ENCODE assay signal across 14 cellular contexts in the genomic region with DNA sequence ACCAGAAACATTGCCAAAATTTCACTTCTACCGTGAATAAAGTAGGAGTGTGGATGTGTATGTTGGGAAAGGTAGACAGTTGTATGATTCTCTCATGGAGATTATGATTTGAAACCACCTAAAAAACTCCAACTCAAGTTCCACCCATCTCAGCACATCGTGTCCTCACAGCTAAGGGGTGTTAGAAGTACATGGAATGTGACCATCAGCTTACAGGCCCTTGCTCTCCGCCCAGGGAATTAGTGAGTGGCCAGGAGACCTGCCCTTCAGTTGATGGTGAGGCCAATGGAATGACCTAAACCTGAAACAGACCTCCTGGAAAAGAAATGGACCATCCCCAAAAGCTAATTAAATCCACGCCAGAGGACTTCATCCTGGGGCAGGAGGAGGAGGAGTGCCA. TPM values are rescaled to one million over a fixed set of nuclear protein-coding genes. Genes with fewer than 3 reads are reported as not detected.
A peak's percentile ranks its signal among the peaks of the same experiment; 100 is the strongest.
DNase-seq lines count a peak whose midpoint lies in the region; FAIRE-seq and TF ChIP-seq lines count a peak whose summit lies in the region.
"Had no signal": no experiment of that assay in that cellular context is flagged by ENCODE, and none has a peak within 500 bp of the region (broad histone marks: within the 10 kb centered on the region; RNA-seq: fewer than 3 reads in every experiment).

No MANE protein-coding gene starts in this region.

- H3K79me2 ChIP-seq in keratinocyte (ENCODE audit: control insufficient read depth, insufficient read depth, low read length) = no peaks in the 10 kb centered on the region
- H3K79me2 ChIP-seq in PC-9 (ENCODE audit: low read depth) = no peaks in the 10 kb centered on the region

- peak overlapping the region in 2 of 59 donors; percentile 3 to 5 for H3K27ac ChIP-seq in dorsolateral prefrontal cortex
- no peak overlapping the region for H3K27ac ChIP-seq in keratinocyte (ENCODE audit: control insufficient read depth, insufficient read depth, low read length)
- H3K27ac ChIP-seq in PC-9 = no peak overlapping the region
- H3K27ac ChIP-seq: neutrophil had no signal

- no peak overlapping the region for H3K9ac ChIP-seq in keratinocyte (ENCODE audit: control insufficient read depth, extremely low read depth, insufficient read depth, low read length)

- dilution Hi-C loops in keratinocyte (cut with MboI; ENCODE audit: extremely low pct_ligation_motif_present, low sequenced_read_pairs) = no loop called here

- no peaks in the 10 kb centered on the region for H3F3A ChIP-seq in PC-9 (ENCODE audit: insufficient read depth, low read depth)

- H3K4me1 ChIP-seq in keratinocyte (ENCODE audit: control insufficient read depth, extremely low read depth, insufficient read depth, low read length) (peaks cover 16% of the 10 kb centered on the region), PC-9 (replicated peaks; ENCODE audit: insufficient read depth) (no peaks in the 10 kb centered on the region)

- peak; percentile 37 for DNase-seq in H7
- no peak for DNase-seq in dorsolateral prefrontal cortex
- no peak for DNase-seq in keratinocyte (ENCODE audit: low read depth, low spot score)
- no peak for DNase-seq in skeletal muscle cell (ENCODE audit: low read depth)
- DNase-seq in stimulated activated CD4-positive, alpha-beta T cell treated with anti-CD3 and anti-CD28 coated beads, Interleukin-2, amount 100 ng/mL, for 24 hours = no peak
- DNase-seq in PC-9 = no peak
- no peak for DNase-seq in OCI-M2 (lab: John Stamatoyannopoulos, UW; ENCODE audit: unreplicated experiment)
- no peak for DNase-seq in DMS53 (lab: John Stamatoyannopoulos, UW)
- DNase-seq: activated CD8-positive, alpha-beta T cell treated with anti-CD3 and anti-CD28 coated beads, Interleukin-2, amount 10 ng/mL, durations not matched to agents 7 days and 5 days; HFFc6; RPMI8226 had no signal

- POLR2A ChIA-PET in PC-9 (lab: Charles Lee; ENCODE audit: unreplicated experiment) = no interaction called here

- no peak for TF ChIP-seq CTCF in dorsolateral prefrontal cortex (IDR thresholded peaks at IDR 0.05 in 54 of 56, conservative IDR thresholded peaks at IDR 0.05 in 2 of 56; ENCODE audit: low read depth in 1 of 56, partially characterized antibody in 56 of 56)
- no peak for TF ChIP-seq CTCF in keratinocyte (optimal IDR thresholded peaks at IDR 0.05 in 1 of 3, IDR thresholded peaks at IDR 0.05 in 1 of 3, conservative IDR thresholded peaks at IDR 0.05 in 1 of 3; ENCODE audit: extremely low read depth in 1 of 3, insufficient read depth in 2 of 3, low read length in 3 of 3)
- TF ChIP-seq CTCF in PC-9 (conservative IDR thresholded peaks at IDR 0.05) = no peak

- no peak for FAIRE-seq in keratinocyte (lab: Jason Lieb, UNC)
- FAIRE-seq: HepG2 had no signal

- peaks cover 67% of the 10 kb centered on the region for H3K27me3 ChIP-seq in H7 (ENCODE audit: control insufficient read depth, insufficient read depth, low read length)
- peaks cover 0 to 28% (median 6%) of the 10 kb centered on the region in 45 donors for H3K27me3 ChIP-seq in dorsolateral prefrontal cortex
- peaks cover 53% of the 10 kb centered on the region for H3K27me3 ChIP-seq in keratinocyte (ENCODE audit: control insufficient read depth, extremely low read depth, insufficient read depth, low read length)
- H3K27me3 ChIP-seq in PC-9 (ENCODE audit: insufficient read depth, low read depth) = no peaks in the 10 kb centered on the region

- H3K4me2 ChIP-seq in keratinocyte (ENCODE audit: control insufficient read depth, extremely low read depth, insufficient read depth, low read depth, low read length) = peak overlapping the region; percentile 82
- H3K4me2 ChIP-seq in PC-9 = no peak overlapping the region

- H2AFZ ChIP-seq in keratinocyte (ENCODE audit: control insufficient read depth, low read length) (no peak overlapping the region), PC-9 (no peak overlapping the region)

- no peaks in the 10 kb centered on the region for H3K9me1 ChIP-seq in keratinocyte (ENCODE audit: control insufficient read depth, extremely low read depth, insufficient read depth, low read length)

- BruUV-seq in PC-9 (replicated peaks; lab: Mats Ljungman, UMichigan) = no TSS peak

- no peaks in the 10 kb centered on the region for H3K9me3 ChIP-seq in keratinocyte (ENCODE audit: control insufficient read depth, low read depth, low read length)
- H3K9me3 ChIP-seq in PC-9 (ENCODE audit: insufficient read depth, low read depth) = no peaks in the 10 kb centered on the region
- H3K9me3 ChIP-seq: neutrophil had no signal

- H3K9me2 ChIP-seq in PC-9 (ENCODE audit: insufficient read depth) = no peaks in the 10 kb centered on the region; the same call in 1 of the 2 replicates

- intact Hi-C loops in dorsolateral prefrontal cortex (cut with DNase I) (no loop called here), PC-9 (cut with micrococcal nuclease; ENCODE audit: unreplicated experiment) (no loop called here)

- CTCF ChIA-PET in PC-9 (lab: Charles Lee) = interaction anchor here (0.6 kb wide), 1 partner anchor 1946 kb away, joined by 3 read pairs; no protein-coding TSS in a partner anchor

- H3K36me3 ChIP-seq in H7 (replicated peaks; ENCODE audit: control insufficient read depth, insufficient read depth, low read length) (no peaks in the 10 kb centered on the region), keratinocyte (ENCODE audit: control insufficient read depth in 2 of 2, extremely low read depth in 1 of 2, insufficient read depth in 2 of 2, low read length in 2 of 2) (no peaks in the 10 kb centered on the region), PC-9 (ENCODE audit: low read depth) (no peaks in the 10 kb centered on the region)
- H3K36me3 ChIP-seq: neutrophil had no signal

- no peaks in the 10 kb centered on the region for H4K20me1 ChIP-seq in keratinocyte (ENCODE audit: control insufficient read depth, extremely low read depth, insufficient read depth, low read length)
- H4K20me1 ChIP-seq in PC-9 (ENCODE audit: insufficient read depth) = no peaks in the 10 kb centered on the region

- no peak overlapping the region; the same call in 1 of the 2 replicates for H3K4me3 ChIP-seq in H7 (ENCODE audit: insufficient read depth, low read depth, low read length)
- peak overlapping the region in 56 of 59 donors; percentile 45 to 84 (median 66) for H3K4me3 ChIP-seq in dorsolateral prefrontal cortex
- no peak overlapping the region for H3K4me3 ChIP-seq in keratinocyte (ENCODE audit: control insufficient read depth in 2 of 3, extremely low read depth in 1 of 3, insufficient read depth in 2 of 3, low read depth in 1 of 3, low read length in 3 of 3)
- peak overlapping the region; percentile 50 for H3K4me3 ChIP-seq in skeletal muscle cell (ENCODE audit: low read depth, low read length)
- no peak overlapping the region for H3K4me3 ChIP-seq in PC-9

RNA-seq across cellular contexts. Expression of a gene that starts 2.1 kb away (rescaled TPM):
- not detected in 2 replicates for total RNA-seq in H7 (2014; rRNA removed; shearing (Covaris generic))
- total RNA-seq in dorsolateral prefrontal cortex (1 to 10 TPM in 106 of 120 experiments, under 1 TPM in 14; 0.32 to 6.7 (median 1.8) TPM), PC-9 (2021) (not detected in 2 replicates)
- not detected in 3 replicates for polyA plus RNA-seq in keratinocyte
- not detected for polyA plus RNA-seq in keratinocyte (2011; ENCODE audit: low read depth)
- polyA plus RNA-seq in keratinocyte (2011; cell fraction: cytosol; rRNA removed) = not detected in 2 replicates
- not detected in 2 replicates for polyA plus RNA-seq in keratinocyte (2011; cell fraction: nucleus; rRNA removed)
- polyA plus RNA-seq in keratinocyte (2012; ENCODE audit: low replicate concordance) = not detected in 2 replicates
- not detected in 3 replicates for polyA minus RNA-seq in keratinocyte
- not detected for polyA minus RNA-seq in keratinocyte (2011; cell fraction: cytosol; rRNA and poly(A)+ RNA removed)
- polyA minus RNA-seq in keratinocyte (2011; cell fraction: nucleus; rRNA and poly(A)+ RNA removed) = not detected in 2 replicates
- total RNA-seq: activated CD8-positive, alpha-beta T cell treated with anti-CD3 and anti-CD28 coated beads, Interleukin-2, amount 10 ng/mL, durations not matched to agents 7 days and 5 days; Daoy; HepG2; HFFc6 had no signal
- polyA plus RNA-seq: HepG2 had no signal

Comparison
In these comparisons a context has a peak if more than half of its experiments do, and no peak if none do; other contexts are left out.
1. H3K4me3 ChIP-seq: peak in dorsolateral prefrontal cortex (56 of 59) and skeletal muscle cell (single experiment); none in H7 (single experiment), keratinocyte (0 of 3) and PC-9 (single experiment).